ENCODE assay signal across 8 cellular contexts in the genomic region with DNA sequence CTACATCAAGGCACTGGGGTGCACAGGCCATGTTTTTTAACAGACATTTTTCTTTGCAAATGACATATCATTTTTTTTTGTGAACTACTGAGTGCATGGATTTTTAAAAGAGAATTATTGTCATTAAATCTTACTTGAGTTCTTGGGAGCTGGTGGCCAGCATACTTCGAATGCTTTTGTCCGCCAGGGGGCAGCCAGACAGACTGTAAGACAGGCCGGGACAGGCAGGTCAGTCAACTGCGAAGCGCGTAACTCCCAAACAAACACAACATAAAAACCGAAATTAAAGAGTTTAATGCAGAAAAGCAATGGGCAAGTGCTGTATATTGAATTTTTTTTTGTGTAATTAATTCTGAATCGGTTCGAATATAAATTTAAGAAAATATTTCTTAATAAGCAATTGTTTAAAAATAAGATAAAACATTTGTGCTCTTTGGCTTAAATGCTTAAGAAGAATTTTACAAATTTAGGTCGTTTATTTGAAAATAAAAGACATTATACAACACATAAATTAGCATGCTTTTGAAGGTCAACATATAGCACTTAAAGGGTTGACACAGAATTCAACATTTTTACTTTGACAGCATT.
A peak's percentile ranks its signal among the peaks of the same experiment; 100 is the strongest.
DNase-seq lines count a peak whose midpoint lies in the region; ATAC-seq and TF ChIP-seq lines count a peak whose summit lies in the region.

No MANE protein-coding gene starts in this region.

- H3K27me3 ChIP-seq in tibial artery = peaks cover 0 to 12% of the 10 kb centered on the region in 2 donors

- H3K27ac ChIP-seq in epithelial cell of prostate = no peak overlapping the region
- no peak overlapping the region for H3K27ac ChIP-seq in tibial artery

- H3K36me3 ChIP-seq in tibial artery = no peaks in the 10 kb centered on the region

- TF ChIP-seq CTCF in WI38 (IDR thresholded peaks at IDR 0.05; ENCODE audit: low read depth, low read length) = peak; percentile 79
- peak; percentile 30 to 33 for TF ChIP-seq CTCF in tibial artery (IDR thresholded peaks at IDR 0.05)

- H3K4me3 ChIP-seq in WI38 (ENCODE audit: low read depth, low read length) (no peak overlapping the region), tibial artery (no peak overlapping the region)

- peak; percentile 56 for ATAC-seq in HG03565 (IDR thresholded peaks at IDR 0.05; ENCODE audit: unreplicated experiment)

- no peaks in the 10 kb centered on the region for H3K9me3 ChIP-seq in tibial artery

- DNase-seq in SIG-M5 treated with dmso at 0.1 percent for 504 hours (lab: John Stamatoyannopoulos, UW; ENCODE audit: unreplicated experiment) = peak; percentile 21
- no peak for DNase-seq in SIG-M5 (lab: John Stamatoyannopoulos, UW)
- peak; percentile 16 for DNase-seq in epithelial cell of prostate (ENCODE audit: low read depth, low spot score)
- peak; percentile 73 for DNase-seq in midbrain (lab: John Stamatoyannopoulos, UW)
- peak in 1 of 2 donors; percentile 54 for DNase-seq in tibial artery
- no peak for DNase-seq in NOMO-1 treated with DMSO at 0.1 percent for 48 hours (lab: John Stamatoyannopoulos, UW; ENCODE audit: unreplicated experiment)

- intact Hi-C loops in tibial artery (cut with DNase I; ENCODE audit: low total_unique reads) = no loop called here

- H3K4me1 ChIP-seq in tibial artery = peaks cover 0 to 11% (median 5%) of the 10 kb centered on the region in 4 donors

Comparison
In these comparisons a context has a peak if more than half of its experiments do, and no peak if none do; other contexts are left out.
1. DNase-seq: peak in SIG-M5 treated with dmso at 0.1 percent for 504 hours (single experiment), epithelial cell of prostate (single experiment) and midbrain (single experiment); none in SIG-M5 (single experiment) and NOMO-1 treated with DMSO at 0.1 percent for 48 hours (single experiment).